19 cellular contexts compared by ENCODE assay signal in genomic region chr22:34943830-34944229, GRCh38.
A peak's percentile ranks its signal among the peaks of the same experiment; 100 is the strongest.
DNase-seq lines count a peak whose midpoint lies in the region; ATAC-seq and TF ChIP-seq lines count a peak whose summit lies in the region.
"Had no signal": no experiment of that assay in that cellular context is flagged by ENCODE, and none has a peak within 500 bp of the region (broad histone marks: within the 10 kb centered on the region; RNA-seq: fewer than 3 reads in every experiment).

No MANE protein-coding gene starts in this region.

- no peaks in the 10 kb centered on the region for H3K27me3 ChIP-seq in endodermal cell (ENCODE audit: control insufficient read depth, insufficient read depth, low read length, poor library complexity, severe bottlenecking)
- H3K27me3 ChIP-seq in transverse colon = no peaks in the 10 kb centered on the region
- H3K27me3 ChIP-seq: thyroid gland had no signal

- H3K4me1 Mint-ChIP-seq in endodermal cell = peaks cover 10% of the 10 kb centered on the region
- H3K4me1 Mint-ChIP-seq: activated naive CD4-positive, alpha-beta T cell treated with anti-CD3 and anti-CD28 coated beads, Interleukin-2, amount 50 U/mL, for 24 hours; T-helper 17 cell had no signal

- in situ Hi-C loops in transverse colon (cut with MboI; ENCODE audit: low pct_ligation_motif_present in 1 of 4, low pct_unique_long_range_greater_than_20kb in 1 of 4, low sequenced_read_pairs in 3 of 4) = loop anchor here in 1 of 4 donors (25.0 kb wide), 1 partner anchor 107 kb away; no protein-coding TSS in a partner anchor

- intact Hi-C loops in transverse colon (cut with DNase I; ENCODE audit: low total_unique reads) = loop anchor here (5.0 kb wide), 1 partner anchor 877 kb away; no protein-coding TSS in a partner anchor

- H3K4me3 ChIP-seq in endodermal cell (ENCODE audit: low read length) (no peak overlapping the region), transverse colon (no peak overlapping the region)
- H3K4me3 ChIP-seq: lower lobe of right lung, thyroid gland had no signal

- no peaks in the 10 kb centered on the region for H3K36me3 Mint-ChIP-seq in endodermal cell (ENCODE audit: low read depth)
- H3K36me3 Mint-ChIP-seq: activated naive CD4-positive, alpha-beta T cell treated with anti-CD3 and anti-CD28 coated beads, Interleukin-2, amount 50 U/mL, for 24 hours had no signal

- DNase-seq in NCI-H69 (lab: John Stamatoyannopoulos, UW) (peak; percentile 10), endodermal cell (no peak), transverse colon (no peak), ecto neural progenitor cell (ENCODE audit: low spot score) (no peak), NCI-H1092 (lab: John Stamatoyannopoulos, UW) (no peak)
- DNase-seq: activated T-cell treated with anti-CD3 and anti-CD28 coated beads, Interleukin-2, amount 50 U/mL, for 72 hours; AML-193; COR-L47; lower lobe of right lung; NCI-H1417; NCI-H526; right cardiac atrium; T-helper 17 cell; thyroid gland had no signal

- H3K27ac ChIP-seq in endodermal cell (ENCODE audit: low read depth, low read length) (no peak overlapping the region), transverse colon (no peak overlapping the region)
- H3K27ac ChIP-seq: KMS-11, lower lobe of right lung, thyroid gland had no signal

- H3K27ac Mint-ChIP-seq in endodermal cell = no peak overlapping the region
- H3K27ac Mint-ChIP-seq: activated naive CD4-positive, alpha-beta T cell treated with anti-CD3 and anti-CD28 coated beads, Interleukin-2, amount 50 U/mL, for 24 hours; activated T-cell treated with anti-CD3 and anti-CD28 coated beads, Interleukin-2, amount 50 U/mL, for 72 hours; T-helper 17 cell; WTC11 had no signal

- TF ChIP-seq EP300 in transverse colon (IDR thresholded peaks at IDR 0.05; ENCODE audit: low read depth) = no peak

- peaks cover 5% of the 10 kb centered on the region for H3K27me3 Mint-ChIP-seq in endodermal cell (ENCODE audit: insufficient read depth)

- no peaks in the 10 kb centered on the region for H3K9me3 ChIP-seq in endodermal cell (ENCODE audit: control insufficient read depth, low read length)
- no peaks in the 10 kb centered on the region for H3K9me3 ChIP-seq in transverse colon
- H3K9me3 ChIP-seq: lower lobe of right lung, thyroid gland had no signal

- no peak overlapping the region for H3K4me3 Mint-ChIP-seq in endodermal cell
- H3K4me3 Mint-ChIP-seq: activated naive CD4-positive, alpha-beta T cell treated with anti-CD3 and anti-CD28 coated beads, Interleukin-2, amount 50 U/mL, for 24 hours; activated T-cell treated with anti-CD3 and anti-CD28 coated beads, Interleukin-2, amount 50 U/mL, for 72 hours; T-helper 17 cell; WTC11 had no signal

- H3K4me1 ChIP-seq in endodermal cell (ENCODE audit: control insufficient read depth, insufficient read depth, low read length) (peaks cover 2% of the 10 kb centered on the region), transverse colon (no peaks in the 10 kb centered on the region)
- H3K4me1 ChIP-seq: lower lobe of right lung, thyroid gland had no signal

- no peak for ATAC-seq in GM19397 (IDR thresholded peaks at IDR 0.05; ENCODE audit: unreplicated experiment)
- ATAC-seq: activated T-cell treated with anti-CD3 and anti-CD28 coated beads, Interleukin-2, amount 50 U/mL, for 72 hours; lower lobe of right lung; right cardiac atrium; T-helper 17 cell; WTC11 had no signal

- H3K36me3 ChIP-seq in endodermal cell (ENCODE audit: control insufficient read depth, insufficient read depth, low read length) (no peaks in the 10 kb centered on the region), transverse colon (no peaks in the 10 kb centered on the region)
- H3K36me3 ChIP-seq: lower lobe of right lung, thyroid gland had no signal

- TF ChIP-seq CTCF in GM12873 (IDR thresholded peaks at IDR 0.05; ENCODE audit: insufficient read depth, low read depth, low read length, missing control alignments) (peak; percentile 37), endodermal cell (conservative IDR thresholded peaks at IDR 0.05) (peak; percentile 69), transverse colon (IDR thresholded peaks at IDR 0.05) (peak in 3 of 5 experiments; percentile 5 to 24 (median 18))

- TF ChIP-seq POLR2A in transverse colon (IDR thresholded peaks at IDR 0.05) = no peak

- H3K9ac ChIP-seq in endodermal cell (ENCODE audit: extremely low read depth, low read length, poor library complexity, severe bottlenecking) = no peak overlapping the region
- H3K9ac ChIP-seq: KMS-11 had no signal

- H3K9me3 Mint-ChIP-seq in endodermal cell = peaks cover 12% of the 10 kb centered on the region

- WGBS in endodermal cell (ENCODE audit: insufficient coverage in 1 of 2, insufficient read length in 1 of 2), 2 experiments = 85 to 86% methylated on average over 2 of the region's 2 CpGs
- 48 to 61% methylated on average over 2 of the region's 2 CpGs for WGBS in transverse colon (ENCODE audit: low coverage in 1 of 2), 2 donors

Comparison
In these comparisons a context has a peak if more than half of its experiments do, and no peak if none do; other contexts are left out.
1. CTCF ChIP-seq: peak in every context shown above with its lines; median percentile 69 in endodermal cell; 37 in GM12873; 18 in transverse colon.